16 cellular contexts compared by ENCODE assay signal in genomic region chr14:31181271-31181670, GRCh38. TPM values are rescaled to one million over a fixed set of nuclear protein-coding genes. Genes with fewer than 3 reads are reported as not detected.
DNase-seq lines count a peak whose midpoint lies in the region; ATAC-seq and TF ChIP-seq lines count a peak whose summit lies in the region.
"Had no signal": no experiment of that assay in that cellular context is flagged by ENCODE, and none has a peak within 500 bp of the region (broad histone marks: within the 10 kb centered on the region; RNA-seq: fewer than 3 reads in every experiment).

No MANE protein-coding gene starts in this region.

- no peaks in the 10 kb centered on the region for H3K9me3 Mint-ChIP-seq in activated naive CD8-positive, alpha-beta T cell (ENCODE audit: low read depth)
- no peaks in the 10 kb centered on the region for H3K9me3 Mint-ChIP-seq in activated naive CD8-positive, alpha-beta T cell treated with anti-CD3 and anti-CD28 coated beads for 36 hours
- no peaks in the 10 kb centered on the region for H3K9me3 Mint-ChIP-seq in GM23338
- no peaks in the 10 kb centered on the region for H3K9me3 Mint-ChIP-seq in naive thymus-derived CD8-positive, alpha-beta T cell
- no peaks in the 10 kb centered on the region for H3K9me3 Mint-ChIP-seq in T-helper 2 cell treated with Interferon-gamma antibody and Interleukin-4, amounts not matched to agents 5 μg/mL and 100 μg/mL, for 36 hours
- H3K9me3 Mint-ChIP-seq: CD8-positive, alpha-beta T cell had no signal

- no peaks in the 10 kb centered on the region for H3K27me3 ChIP-seq in GM23338 (ENCODE audit: insufficient read depth)
- H3K27me3 ChIP-seq: BLaER1 treated with 17β-estradiol and CSF1 and Interleukin-3, amounts not matched to agents 10 nM and 100 nM had no signal

- TF ChIP-seq CTCF in GM23338 (conservative IDR thresholded peaks at IDR 0.05; ENCODE audit: low read depth in 2 of 2): no peak

- peaks cover 7% of the 10 kb centered on the region for H3K36me3 Mint-ChIP-seq in activated naive CD8-positive, alpha-beta T cell
- peaks cover 18% of the 10 kb centered on the region for H3K36me3 Mint-ChIP-seq in activated naive CD8-positive, alpha-beta T cell treated with anti-CD3 and anti-CD28 coated beads for 36 hours
- H3K36me3 Mint-ChIP-seq in GM23338 (ENCODE audit: low read depth): peaks cover 15% of the 10 kb centered on the region
- H3K36me3 Mint-ChIP-seq in naive thymus-derived CD8-positive, alpha-beta T cell: peaks cover 0 to 64% (median 14%) of the 10 kb centered on the region in 3 donors
- peaks cover 17% of the 10 kb centered on the region for H3K36me3 Mint-ChIP-seq in T-helper 2 cell treated with Interferon-gamma antibody and Interleukin-4, amounts not matched to agents 5 μg/mL and 100 μg/mL, for 36 hours (ENCODE audit: low read depth)

- no peaks in the 10 kb centered on the region for H3K9me2 ChIP-seq in GM23338 (ENCODE audit: insufficient read depth)

- POLR2A ChIA-PET in naive thymus-derived CD8-positive, alpha-beta T cell (lab: Charles Lee): no interaction called here

- H3K36me3 ChIP-seq in GM23338 (ENCODE audit: insufficient read depth): no peaks in the 10 kb centered on the region

- DNase-seq in activated naive CD8-positive, alpha-beta T cell treated with anti-CD3 and anti-CD28 coated beads for 36 hours: no peak
- DNase-seq in GM23338 (ENCODE audit: low spot score): no peak
- no peak for DNase-seq in naive thymus-derived CD8-positive, alpha-beta T cell
- no peak for DNase-seq in NCI-H1417 (lab: John Stamatoyannopoulos, UW)
- DNase-seq in DMS 273 (lab: John Stamatoyannopoulos, UW; ENCODE audit: unreplicated experiment): no peak
- no peak for DNase-seq in T-helper 2 cell treated with Interferon-gamma antibody and Interleukin-4, amounts not matched to agents 5 μg/mL and 100 μg/mL, for 36 hours (ENCODE audit: low spot score)
- DNase-seq: 8988T; AML-193; CD8-positive, alpha-beta T cell; COR-L47; GF-D8; KBM-7 had no signal

- H3K4me3 Mint-ChIP-seq in activated naive CD8-positive, alpha-beta T cell: no peak overlapping the region
- H3K4me3 Mint-ChIP-seq in activated naive CD8-positive, alpha-beta T cell treated with anti-CD3 and anti-CD28 coated beads for 36 hours: no peak overlapping the region
- no peak overlapping the region for H3K4me3 Mint-ChIP-seq in GM23338
- no peak overlapping the region for H3K4me3 Mint-ChIP-seq in naive thymus-derived CD8-positive, alpha-beta T cell
- no peak overlapping the region for H3K4me3 Mint-ChIP-seq in T-helper 2 cell treated with Interferon-gamma antibody and Interleukin-4, amounts not matched to agents 5 μg/mL and 100 μg/mL, for 36 hours
- H3K4me3 Mint-ChIP-seq: CD8-positive, alpha-beta T cell had no signal

- H3K4me2 ChIP-seq in GM23338: no peak overlapping the region
- H3K4me2 ChIP-seq: BLaER1 treated with 17β-estradiol and CSF1 and Interleukin-3, amounts not matched to agents 10 nM and 100 nM had no signal

- 0 out of 2 replicates have a peak, but pooled peaks cover 3% of the 10 kb centered on the region for H3F3A ChIP-seq in GM23338 (replicated peaks; ENCODE audit: low read depth)

- H3K4me3 ChIP-seq in GM23338: no peak overlapping the region
- H3K4me3 ChIP-seq: BLaER1 treated with 17β-estradiol and CSF1 and Interleukin-3, amounts not matched to agents 10 nM and 100 nM had no signal

- H3K27ac Mint-ChIP-seq in activated naive CD8-positive, alpha-beta T cell: peak overlapping the region; percentile 41
- no peak overlapping the region for H3K27ac Mint-ChIP-seq in activated naive CD8-positive, alpha-beta T cell treated with anti-CD3 and anti-CD28 coated beads for 36 hours
- no peak overlapping the region for H3K27ac Mint-ChIP-seq in GM23338
- peak overlapping the region in 9 of 10 donors; percentile 16 to 74 (median 30) for H3K27ac Mint-ChIP-seq in naive thymus-derived CD8-positive, alpha-beta T cell
- H3K27ac Mint-ChIP-seq in T-helper 2 cell treated with Interferon-gamma antibody and Interleukin-4, amounts not matched to agents 5 μg/mL and 100 μg/mL, for 36 hours: no peak overlapping the region
- H3K27ac Mint-ChIP-seq: CD8-positive, alpha-beta T cell had no signal

- H2AFZ ChIP-seq in GM23338: no peak overlapping the region

- H3K27me3 Mint-ChIP-seq in activated naive CD8-positive, alpha-beta T cell: no peaks in the 10 kb centered on the region
- H3K27me3 Mint-ChIP-seq in activated naive CD8-positive, alpha-beta T cell treated with anti-CD3 and anti-CD28 coated beads for 36 hours: no peaks in the 10 kb centered on the region
- H3K27me3 Mint-ChIP-seq in GM23338 (ENCODE audit: insufficient read depth, low read depth, poor library complexity): no peaks in the 10 kb centered on the region
- no peaks in the 10 kb centered on the region for H3K27me3 Mint-ChIP-seq in naive thymus-derived CD8-positive, alpha-beta T cell
- no peaks in the 10 kb centered on the region for H3K27me3 Mint-ChIP-seq in T-helper 2 cell treated with Interferon-gamma antibody and Interleukin-4, amounts not matched to agents 5 μg/mL and 100 μg/mL, for 36 hours (ENCODE audit: low read depth)

- H3K79me2 ChIP-seq in GM23338 (replicated peaks; ENCODE audit: insufficient read depth): peaks cover 58% of the 10 kb centered on the region

- H3K4me1 ChIP-seq in GM23338 (ENCODE audit: insufficient read depth): no peaks in the 10 kb centered on the region

- H3K27ac ChIP-seq in GM23338 (ENCODE audit: low read depth): 0 out of 2 replicates have a peak overlapping the region, but pooled peaks have one; percentile 21
- H3K27ac ChIP-seq: BLaER1 treated with 17β-estradiol and CSF1 and Interleukin-3, amounts not matched to agents 10 nM and 100 nM; HL-60 had no signal

- ATAC-seq in GM23338: no peak
- no peak for ATAC-seq in naive thymus-derived CD8-positive, alpha-beta T cell
- ATAC-seq: CD8-positive, alpha-beta T cell; HCT116 had no signal

- H4K20me1 ChIP-seq in GM23338 (replicated peaks; ENCODE audit: insufficient read depth): peaks cover 16% of the 10 kb centered on the region

- H3K4me1 Mint-ChIP-seq in activated naive CD8-positive, alpha-beta T cell (ENCODE audit: low read depth): peaks cover 21% of the 10 kb centered on the region
- H3K4me1 Mint-ChIP-seq in activated naive CD8-positive, alpha-beta T cell treated with anti-CD3 and anti-CD28 coated beads for 36 hours: no peaks in the 10 kb centered on the region
- no peaks in the 10 kb centered on the region for H3K4me1 Mint-ChIP-seq in GM23338
- H3K4me1 Mint-ChIP-seq in naive thymus-derived CD8-positive, alpha-beta T cell: peaks cover 9 to 35% (median 18%) of the 10 kb centered on the region in 4 donors
- H3K4me1 Mint-ChIP-seq in T-helper 2 cell treated with Interferon-gamma antibody and Interleukin-4, amounts not matched to agents 5 μg/mL and 100 μg/mL, for 36 hours (ENCODE audit: low read depth): peaks cover 4% of the 10 kb centered on the region

TF ChIP-seq in GM23338, 12 proteins besides CTCF, POLR2A, EP300 and RAD21 (continues in another document):
- TF ChIP-seq STAT1 (IDR thresholded peaks at IDR 0.05; ENCODE audit: unreplicated experiment): no peak
- no peak for TF ChIP-seq NANOG (IDR thresholded peaks at IDR 0.05; ENCODE audit: borderline replicate concordance)
- TF ChIP-seq ZNF114 (CRISPR knock-in tag; IDR thresholded peaks at IDR 0.05): no peak
- no peak for TF ChIP-seq ZNF331 (CRISPR knock-in tag; IDR thresholded peaks at IDR 0.05; ENCODE audit: low read depth)
- TF ChIP-seq, protein P1, sequence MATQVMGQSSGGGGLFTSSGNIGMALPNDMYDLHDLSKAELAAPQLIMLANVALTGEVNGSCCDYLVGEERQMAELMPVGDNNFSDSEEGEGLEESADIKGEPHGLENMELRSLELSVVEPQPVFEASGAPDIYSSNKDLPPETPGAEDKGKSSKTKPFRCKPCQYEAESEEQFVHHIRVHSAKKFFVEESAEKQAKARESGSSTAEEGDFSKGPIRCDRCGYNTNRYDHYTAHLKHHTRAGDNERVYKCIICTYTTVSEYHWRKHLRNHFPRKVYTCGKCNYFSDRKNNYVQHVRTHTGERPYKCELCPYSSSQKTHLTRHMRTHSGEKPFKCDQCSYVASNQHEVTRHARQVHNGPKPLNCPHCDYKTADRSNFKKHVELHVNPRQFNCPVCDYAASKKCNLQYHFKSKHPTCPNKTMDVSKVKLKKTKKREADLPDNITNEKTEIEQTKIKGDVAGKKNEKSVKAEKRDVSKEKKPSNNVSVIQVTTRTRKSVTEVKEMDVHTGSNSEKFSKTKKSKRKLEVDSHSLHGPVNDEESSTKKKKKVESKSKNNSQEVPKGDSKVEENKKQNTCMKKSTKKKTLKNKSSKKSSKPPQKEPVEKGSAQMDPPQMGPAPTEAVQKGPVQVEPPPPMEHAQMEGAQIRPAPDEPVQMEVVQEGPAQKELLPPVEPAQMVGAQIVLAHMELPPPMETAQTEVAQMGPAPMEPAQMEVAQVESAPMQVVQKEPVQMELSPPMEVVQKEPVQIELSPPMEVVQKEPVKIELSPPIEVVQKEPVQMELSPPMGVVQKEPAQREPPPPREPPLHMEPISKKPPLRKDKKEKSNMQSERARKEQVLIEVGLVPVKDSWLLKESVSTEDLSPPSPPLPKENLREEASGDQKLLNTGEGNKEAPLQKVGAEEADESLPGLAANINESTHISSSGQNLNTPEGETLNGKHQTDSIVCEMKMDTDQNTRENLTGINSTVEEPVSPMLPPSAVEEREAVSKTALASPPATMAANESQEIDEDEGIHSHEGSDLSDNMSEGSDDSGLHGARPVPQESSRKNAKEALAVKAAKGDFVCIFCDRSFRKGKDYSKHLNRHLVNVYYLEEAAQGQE (IDR thresholded peaks at IDR 0.05; ENCODE audit: unreplicated experiment): no peak
- TF ChIP-seq JUNB (IDR thresholded peaks at IDR 0.05; ENCODE audit: unreplicated experiment): no peak
- TF ChIP-seq EZH2phosphoT487 (IDR thresholded peaks at IDR 0.05; ENCODE audit: unreplicated experiment): no peak
- TF ChIP-seq EZH2 (IDR thresholded peaks at IDR 0.05; ENCODE audit: low read depth, unreplicated experiment): no peak
- no peak for TF ChIP-seq ETS1 (IDR thresholded peaks at IDR 0.05)

RNA-seq across cellular contexts. Expression of gene HECTD1, which starts 26.3 kb away (rescaled TPM):
- total RNA-seq in activated naive CD8-positive, alpha-beta T cell treated with anti-CD3 and anti-CD28 coated beads for 36 hours: 10 to 100 TPM; 78.6 to 89.2 TPM
- 132 and 134 TPM in 2 replicates for total RNA-seq in GM23338 (2014; rRNA removed; shearing (Covaris generic))
- polyA plus RNA-seq in GM23338 (2016; fragmentation: Nextera tagmentation; extraction: Ambion mirVana): 35.2 and 42.1 TPM in 2 replicates
- total RNA-seq in naive thymus-derived CD8-positive, alpha-beta T cell: 100 to 1,000 TPM; 160 to 166 TPM
- 10 to 100 TPM; 20.1 to 30.8 (median 25.9) TPM for polyA plus RNA-seq in naive thymus-derived CD8-positive, alpha-beta T cell

Comparison
In these comparisons a context has a peak if more than half of its experiments do, and no peak if none do; other contexts are left out.
1. H3K27ac Mint-ChIP-seq: peak in activated naive CD8-positive, alpha-beta T cell (single experiment) and naive thymus-derived CD8-positive, alpha-beta T cell (9 of 10); none in activated naive CD8-positive, alpha-beta T cell treated with anti-CD3 and anti-CD28 coated beads for 36 hours (single experiment), GM23338 (single experiment) and T-helper 2 cell treated with Interferon-gamma antibody and Interleukin-4, amounts not matched to agents 5 μg/mL and 100 μg/mL, for 36 hours (single experiment).